8 cellular contexts compared by ENCODE assay signal in the genomic region with DNA sequence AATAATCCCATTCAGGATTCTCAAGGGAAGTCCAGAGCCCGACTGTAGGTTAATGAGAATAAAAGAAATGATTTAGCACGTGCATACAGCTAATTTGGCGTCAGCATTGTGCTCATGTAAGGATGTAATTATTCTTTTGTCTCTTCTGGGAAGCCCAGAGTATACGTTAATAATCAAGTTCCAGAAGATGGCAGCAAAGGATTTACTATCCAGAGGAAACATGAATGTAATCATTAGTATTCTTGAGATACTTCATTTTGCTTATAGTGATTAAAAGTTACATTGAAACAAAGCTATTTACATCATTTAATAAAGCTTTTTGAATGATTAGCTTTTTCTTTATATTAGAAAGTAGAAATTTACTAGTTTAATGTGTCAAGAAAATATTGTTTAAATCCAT. TPM values are rescaled to one million over a fixed set of nuclear protein-coding genes. Genes with fewer than 3 reads are reported as not detected.
A peak's percentile ranks its signal among the peaks of the same experiment; 100 is the strongest.
DNase-seq lines count a peak whose midpoint lies in the region; ATAC-seq and TF ChIP-seq lines count a peak whose summit lies in the region.

No MANE protein-coding gene starts in this region.

- no peaks in the 10 kb centered on the region for H3K9me2 ChIP-seq in MM.1S (replicated peaks; ENCODE audit: insufficient read depth, low read length)

- no peak overlapping the region for H3K27ac Mint-ChIP-seq in activated T-helper 17 cell treated with anti-CD3 and anti-CD28 coated beads, Interleukin-2, amount 50 U/mL, for 72 hours
- no peak overlapping the region for H3K27ac Mint-ChIP-seq in activated T-helper 1 cell treated with anti-CD3 and anti-CD28 coated beads, Interleukin-12 subunit alpha, Interleukin-12 subunit beta, Interleukin-2, Interleukin-4 antibody, amounts not matched to agents 30 ng/mL and 10 ng/mL and 1 ng/mL, durations not matched to agents 14 hours and 24 hours and 36 hours

- H3K4me3 Mint-ChIP-seq in activated T-helper 17 cell treated with anti-CD3 and anti-CD28 coated beads, Interleukin-2, amount 50 U/mL, for 72 hours = no peak overlapping the region
- no peak overlapping the region for H3K4me3 Mint-ChIP-seq in activated T-helper 1 cell treated with anti-CD3 and anti-CD28 coated beads, Interleukin-12 subunit alpha, Interleukin-12 subunit beta, Interleukin-2, Interleukin-4 antibody, amounts not matched to agents 30 ng/mL and 10 ng/mL and 1 ng/mL, durations not matched to agents 14 hours and 24 hours and 36 hours

- TF ChIP-seq CTCF in MM.1S (IDR thresholded peaks at IDR 0.05; ENCODE audit: low read length) (peak; percentile 36), right lobe of liver (IDR thresholded peaks at IDR 0.05) (peak in 3 of 4 donors; percentile 16 to 29 (median 24))

- 11% methylated on average over 4 of the region's 4 CpGs for WGBS in right lobe of liver (ENCODE audit: insufficient coverage, low coverage, low lambda C conversion rate, missing lambda C conversion rate)
- WGBS in aorta, 2 donors = 9 to 11% methylated on average over 4 of the region's 4 CpGs

- no peaks in the 10 kb centered on the region for H4K20me1 ChIP-seq in MM.1S (ENCODE audit: insufficient read depth, low read length)

- H3K79me2 ChIP-seq in MM.1S (ENCODE audit: low read length) = no peaks in the 10 kb centered on the region

- DNase-seq in D341Med (ENCODE audit: low spot score) (peak; percentile 30), MM.1S (peak; percentile 64), astrocyte of the hippocampus (ENCODE audit: low read depth, low spot score) (peak; percentile 49), right lobe of liver (no peak), aorta (no peak)
- DNase-seq in activated T-helper 1 cell treated with anti-CD3 and anti-CD28 coated beads, Interleukin-12 subunit alpha, Interleukin-12 subunit beta, Interleukin-2, Interleukin-4 antibody, amounts not matched to agents 30 ng/mL and 10 ng/mL and 1 ng/mL, durations not matched to agents 14 hours and 24 hours and 36 hours (ENCODE audit: low spot score) = no peak

- H3K27ac ChIP-seq in MM.1S (ENCODE audit: low read length) = no peak overlapping the region
- H3K27ac ChIP-seq in right lobe of liver = no peak overlapping the region
- H3K27ac ChIP-seq in aorta (ENCODE audit: low read depth in 1 of 2, low read length in 2 of 2) = no peak overlapping the region

- no peak overlapping the region for H3K4me2 ChIP-seq in MM.1S (ENCODE audit: low read depth, low read length)

- ATAC-seq in right lobe of liver (peak in 1 of 4 donors; percentile 29), HG03565 (IDR thresholded peaks at IDR 0.05; ENCODE audit: unreplicated experiment) (no peak), aorta (ENCODE audit: low FRiP score) (no peak)
- no peak for ATAC-seq in activated T-helper 17 cell treated with anti-CD3 and anti-CD28 coated beads, Interleukin-2, amount 50 U/mL, for 72 hours (replicated peaks)

- H3K4me3 ChIP-seq in MM.1S (ENCODE audit: low read length) = no peak overlapping the region
- no peak overlapping the region for H3K4me3 ChIP-seq in right lobe of liver
- no peak overlapping the region for H3K4me3 ChIP-seq in aorta (ENCODE audit: low read length in 2 of 2)

- H3K27me3 Mint-ChIP-seq in activated T-helper 17 cell treated with anti-CD3 and anti-CD28 coated beads, Interleukin-2, amount 50 U/mL, for 72 hours = peaks cover 4% of the 10 kb centered on the region
- peaks cover 5% of the 10 kb centered on the region for H3K27me3 Mint-ChIP-seq in activated T-helper 1 cell treated with anti-CD3 and anti-CD28 coated beads, Interleukin-12 subunit alpha, Interleukin-12 subunit beta, Interleukin-2, Interleukin-4 antibody, amounts not matched to agents 30 ng/mL and 10 ng/mL and 1 ng/mL, durations not matched to agents 14 hours and 24 hours and 36 hours (ENCODE audit: insufficient read depth)

- H3K9me3 Mint-ChIP-seq in activated T-helper 17 cell treated with anti-CD3 and anti-CD28 coated beads, Interleukin-2, amount 50 U/mL, for 72 hours = no peaks in the 10 kb centered on the region
- no peaks in the 10 kb centered on the region for H3K9me3 Mint-ChIP-seq in activated T-helper 1 cell treated with anti-CD3 and anti-CD28 coated beads, Interleukin-12 subunit alpha, Interleukin-12 subunit beta, Interleukin-2, Interleukin-4 antibody, amounts not matched to agents 30 ng/mL and 10 ng/mL and 1 ng/mL, durations not matched to agents 14 hours and 24 hours and 36 hours

- H3K4me1 ChIP-seq in MM.1S (ENCODE audit: low read length) = peaks cover 5% of the 10 kb centered on the region; the same call in 1 of the 2 replicates
- H3K4me1 ChIP-seq in right lobe of liver = no peaks in the 10 kb centered on the region
- no peaks in the 10 kb centered on the region for H3K4me1 ChIP-seq in aorta (ENCODE audit: control insufficient read depth in 1 of 2, insufficient read depth in 2 of 2, low read length in 2 of 2)

- no peaks in the 10 kb centered on the region for H3K36me3 ChIP-seq in MM.1S (replicated peaks; ENCODE audit: insufficient read depth, low read length)
- no peaks in the 10 kb centered on the region for H3K36me3 ChIP-seq in right lobe of liver
- no peaks in the 10 kb centered on the region for H3K36me3 ChIP-seq in aorta (ENCODE audit: control insufficient read depth in 1 of 2, insufficient read depth in 2 of 2, low read length in 1 of 2)

- H3K36me3 Mint-ChIP-seq in activated T-helper 17 cell treated with anti-CD3 and anti-CD28 coated beads, Interleukin-2, amount 50 U/mL, for 72 hours (ENCODE audit: low read depth) = no peaks in the 10 kb centered on the region
- H3K36me3 Mint-ChIP-seq in activated T-helper 1 cell treated with anti-CD3 and anti-CD28 coated beads, Interleukin-12 subunit alpha, Interleukin-12 subunit beta, Interleukin-2, Interleukin-4 antibody, amounts not matched to agents 30 ng/mL and 10 ng/mL and 1 ng/mL, durations not matched to agents 14 hours and 24 hours and 36 hours (ENCODE audit: low read depth) = no peaks in the 10 kb centered on the region

- H3K9me3 ChIP-seq in MM.1S (replicated peaks; ENCODE audit: insufficient read depth, low read length) (no peaks in the 10 kb centered on the region), right lobe of liver (no peaks in the 10 kb centered on the region), aorta (ENCODE audit: control insufficient read depth, low read length) (no peaks in the 10 kb centered on the region)

- H3F3A ChIP-seq in MM.1S (ENCODE audit: insufficient read depth, low read length) = no peaks in the 10 kb centered on the region

- no peaks in the 10 kb centered on the region for H3K4me1 Mint-ChIP-seq in activated T-helper 17 cell treated with anti-CD3 and anti-CD28 coated beads, Interleukin-2, amount 50 U/mL, for 72 hours
- no peaks in the 10 kb centered on the region for H3K4me1 Mint-ChIP-seq in activated T-helper 1 cell treated with anti-CD3 and anti-CD28 coated beads, Interleukin-12 subunit alpha, Interleukin-12 subunit beta, Interleukin-2, Interleukin-4 antibody, amounts not matched to agents 30 ng/mL and 10 ng/mL and 1 ng/mL, durations not matched to agents 14 hours and 24 hours and 36 hours (ENCODE audit: low read depth)

- H2AFZ ChIP-seq in MM.1S (ENCODE audit: low read length) = no peak overlapping the region

- H3K9ac ChIP-seq in MM.1S (ENCODE audit: low read length) = no peak overlapping the region

- TF ChIP-seq POLR2A in right lobe of liver (IDR thresholded peaks at IDR 0.05) = no peak

- intact Hi-C loops in right lobe of liver (cut with DNase I) (no loop called here), aorta (cut with DNase I) (loop anchor here (5.0 to 10.0 kb wide), 2 partner anchors 548 to 551 kb away; partner anchors contain the start of gene CTSO (in 2 of the 2))
- intact Hi-C loops in activated T-helper 1 cell treated with anti-CD3 and anti-CD28 coated beads, Interleukin-12 subunit alpha, Interleukin-12 subunit beta, Interleukin-2, Interleukin-4 antibody, amounts not matched to agents 30 ng/mL and 10 ng/mL and 1 ng/mL, durations not matched to agents 14 hours and 24 hours and 36 hours (cut with micrococcal nuclease) = no loop called here

- H3K27me3 ChIP-seq in MM.1S (replicated peaks; ENCODE audit: insufficient read depth, low read length) (no peaks in the 10 kb centered on the region), right lobe of liver (no peaks in the 10 kb centered on the region), aorta (ENCODE audit: control insufficient read depth in 1 of 2, insufficient read depth in 2 of 2, low read length in 1 of 2) (no peaks in the 10 kb centered on the region)

RNA-seq across cellular contexts. Expression of gene MAP9, which starts 27.1 kb away (rescaled TPM):
- total RNA-seq in right lobe of liver (1 to 10 TPM in 1 of 6 experiments, under 1 TPM in 5; 0.15 to 1.1 (median 0.49) TPM), aorta (10 to 100 TPM; 12.4 to 16.2 TPM)
- 1 to 10 TPM; 6.0 to 7.6 TPM for total RNA-seq in activated T-helper 17 cell treated with anti-CD3 and anti-CD28 coated beads, Interleukin-2, amount 50 U/mL, for 72 hours
- 5.9 and 6.2 TPM in 2 replicates for total RNA-seq in activated T-helper 1 cell treated with anti-CD3 and anti-CD28 coated beads, Interleukin-12 subunit alpha, Interleukin-12 subunit beta, Interleukin-2, Interleukin-4 antibody, amounts not matched to agents 30 ng/mL and 10 ng/mL and 1 ng/mL, durations not matched to agents 14 hours and 24 hours and 36 hours
- polyA plus RNA-seq in aorta = 10 to 100 TPM in 1 of 2 donors, 1 to 10 TPM in 1; 4.0 to 10.0 TPM

Comparison
In these comparisons a context has a peak if more than half of its experiments do, and no peak if none do; other contexts are left out.
1. DNase-seq: peak in D341Med (single experiment), MM.1S (single experiment) and astrocyte of the hippocampus (single experiment); none in right lobe of liver (0 of 3), activated T-helper 1 cell treated with anti-CD3 and anti-CD28 coated beads, Interleukin-12 subunit alpha, Interleukin-12 subunit beta, Interleukin-2, Interleukin-4 antibody, amounts not matched to agents 30 ng/mL and 10 ng/mL and 1 ng/mL, durations not matched to agents 14 hours and 24 hours and 36 hours (single experiment) and aorta (0 of 2).
2. intact Hi-C loops: an anchor here in aorta (5.0 to 10.0 kb wide); none called in right lobe of liver and activated T-helper 1 cell treated with anti-CD3 and anti-CD28 coated beads, Interleukin-12 subunit alpha, Interleukin-12 subunit beta, Interleukin-2, Interleukin-4 antibody, amounts not matched to agents 30 ng/mL and 10 ng/mL and 1 ng/mL, durations not matched to agents 14 hours and 24 hours and 36 hours.